In the genomic region with DNA sequence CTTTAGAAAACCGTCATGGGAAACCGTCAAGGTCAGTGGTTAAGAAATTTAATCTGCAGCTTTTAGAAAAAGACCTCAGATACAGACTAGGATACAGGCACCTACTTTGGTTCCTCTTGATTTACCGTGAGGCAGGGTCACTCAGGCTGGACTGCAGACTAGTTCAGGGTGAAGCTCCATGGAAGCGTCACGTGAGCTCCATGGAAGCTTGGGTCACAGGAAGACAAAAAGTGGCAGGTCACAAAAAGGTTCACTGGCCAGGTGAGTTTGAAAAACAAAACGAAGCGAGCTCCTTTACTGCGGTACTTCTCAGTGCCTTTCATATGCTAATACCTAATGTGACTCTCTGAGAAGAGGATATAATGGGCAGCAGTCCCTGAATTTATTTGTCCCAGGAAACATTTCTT, we compare ENCODE assay signal across 20 cellular contexts. TPM values are rescaled to one million over a fixed set of nuclear protein-coding genes. Genes with fewer than 3 reads are reported as not detected.
DNase-seq lines count a peak whose midpoint lies in the region; ATAC-seq, FAIRE-seq and TF ChIP-seq lines count a peak whose summit lies in the region.
"Had no signal": no experiment of that assay in that cellular context is flagged by ENCODE, and none has a peak within 500 bp of the region (broad histone marks: within the 10 kb centered on the region; RNA-seq: fewer than 3 reads in every experiment).

No MANE protein-coding gene starts in this region.

- peaks cover 39% of the 10 kb centered on the region for H3K4me1 Mint-ChIP-seq in activated CD8-positive, alpha-beta T cell treated with anti-CD3 and anti-CD28 coated beads, Interleukin-2, amount 10 ng/mL, durations not matched to agents 7 days and 5 days (ENCODE audit: low read depth)
- H3K4me1 Mint-ChIP-seq in activated CD8-positive, alpha-beta T cell treated with anti-CD3 and anti-CD28 coated beads for 36 hours (ENCODE audit: low read depth), result peaks cover 39% of the 10 kb centered on the region
- H3K4me1 Mint-ChIP-seq in osteocyte (ENCODE audit: unreplicated experiment), result peaks cover 40% of the 10 kb centered on the region

- no peak for TF ChIP-seq EP300 in sigmoid colon (IDR thresholded peaks at IDR 0.05)
- no peak for TF ChIP-seq EP300 in HepG2 (IDR thresholded peaks at IDR 0.05; ENCODE audit: low read depth in 2 of 2, low read length in 2 of 2)
- no peak for TF ChIP-seq EP300 in HepG2 (CRISPR knock-in tag; IDR thresholded peaks at IDR 0.05; ENCODE audit: borderline replicate concordance)

- intact Hi-C loops in activated CD8-positive, alpha-beta T cell treated with anti-CD3 and anti-CD28 coated beads for 36 hours (cut with micrococcal nuclease), result no loop called here
- intact Hi-C loops in adrenal gland (cut with DNase I), result no loop called here
- intact Hi-C loops in sigmoid colon (cut with DNase I), result no loop called here
- intact Hi-C loops in HepG2 (cut with micrococcal nuclease; ENCODE audit: unreplicated experiment), result no loop called here

- H3K9me3 ChIP-seq in adrenal gland (replicated peaks in 1 of 3), result no peaks in the 10 kb centered on the region
- H3K9me3 ChIP-seq in iPS-15b (ENCODE audit: control insufficient read depth, insufficient read depth, low read length), result no peaks in the 10 kb centered on the region
- H3K9me3 ChIP-seq in sigmoid colon, result no peaks in the 10 kb centered on the region
- no peaks in the 10 kb centered on the region for H3K9me3 ChIP-seq in HepG2 (ENCODE audit: low read length)

- no peak for FAIRE-seq in HepG2 (lab: Jason Lieb, UNC)

- peaks cover 14% of the 10 kb centered on the region for H4K20me1 ChIP-seq in HepG2 (ENCODE audit: insufficient read depth, low read length)

- H3K27me3 Mint-ChIP-seq in activated CD8-positive, alpha-beta T cell treated with anti-CD3 and anti-CD28 coated beads, Interleukin-2, amount 10 ng/mL, durations not matched to agents 7 days and 5 days (ENCODE audit: low read depth), result no peaks in the 10 kb centered on the region
- H3K27me3 Mint-ChIP-seq in activated CD8-positive, alpha-beta T cell treated with anti-CD3 and anti-CD28 coated beads for 36 hours, result no peaks in the 10 kb centered on the region
- no peaks in the 10 kb centered on the region for H3K27me3 Mint-ChIP-seq in osteocyte (ENCODE audit: unreplicated experiment)
- H3K27me3 Mint-ChIP-seq: type B pancreatic cell had no signal

- no peak for TF ChIP-seq RAD21 in HepG2 (CRISPR knock-in tag; IDR thresholded peaks at IDR 0.05)

- peaks cover 81% of the 10 kb centered on the region for H3K36me3 Mint-ChIP-seq in activated CD8-positive, alpha-beta T cell treated with anti-CD3 and anti-CD28 coated beads, Interleukin-2, amount 10 ng/mL, durations not matched to agents 7 days and 5 days (ENCODE audit: low read depth)
- peaks cover 59% of the 10 kb centered on the region for H3K36me3 Mint-ChIP-seq in activated CD8-positive, alpha-beta T cell treated with anti-CD3 and anti-CD28 coated beads for 36 hours (ENCODE audit: low read depth)
- H3K36me3 Mint-ChIP-seq in osteocyte (ENCODE audit: unreplicated experiment), result peaks cover 67% of the 10 kb centered on the region

- H3K9ac ChIP-seq in iPS-15b (ENCODE audit: low read depth, low read length) (peak overlapping the region; percentile 49), HepG2 (ENCODE audit: insufficient read depth, low read depth, low read length) (no peak overlapping the region)

- BruUV-seq in HepG2 (replicated peaks; lab: Mats Ljungman, UMichigan), result no TSS peak

- no peak overlapping the region for H3K4me2 ChIP-seq in HepG2 (ENCODE audit: low read depth, low read length)

- DNase-seq in activated CD8-positive, alpha-beta T cell treated with anti-CD3 and anti-CD28 coated beads, Interleukin-2, amount 10 ng/mL, durations not matched to agents 7 days and 5 days, result no peak
- no peak for DNase-seq in activated CD8-positive, alpha-beta T cell treated with anti-CD3 and anti-CD28 coated beads for 36 hours
- DNase-seq in adrenal gland (peak in 2 of 7 donors; percentile 30 to 38), sigmoid colon (peak; percentile 17), HepG2 (ENCODE audit: low spot score) (no peak), osteocyte (ENCODE audit: extremely low spot score, unreplicated experiment) (no peak)
- DNase-seq: activated CD4-positive, alpha-beta T cell treated with anti-CD3 and anti-CD28 coated beads, Interleukin-2, amount 50 U/mL, for 4 hours; amniotic stem cell; cerebellar nuclear complex; DMS53; hypothalamus; Kasumi-1; NCI-H1105 treated with DMSO at 0.1 percent for 48 hours; stimulated activated CD4-positive, alpha-beta T cell treated with anti-CD3 and anti-CD28 coated beads, Interleukin-12 subunit alpha, Interleukin-12 subunit beta, amount 100 ng/mL, for 4 hours; stimulated activated naive CD4-positive, alpha-beta T cell; SW 1271 had no signal

- H3K27ac ChIP-seq in adrenal gland, result peak overlapping the region in 4 of 5 donors; percentile 1 to 70 (median 47)
- H3K27ac ChIP-seq in sigmoid colon, result peak overlapping the region in 1 of 4 donors; percentile 12
- H3K27ac ChIP-seq in HepG2 (ENCODE audit: extremely low read length, insufficient read depth, low read length), result no peak overlapping the region
- H3K27ac ChIP-seq: C4-2B had no signal

- CTCF ChIA-PET in activated CD8-positive, alpha-beta T cell treated with anti-CD3 and anti-CD28 coated beads, Interleukin-2, amount 10 ng/mL, durations not matched to agents 7 days and 5 days (lab: Charles Lee), result interaction anchor here (1.2 to 1.7 kb wide), 2 partner anchors 16 to 87 kb away, joined by 3 to 7 read pairs; no protein-coding TSS in a partner anchor
- CTCF ChIA-PET in activated CD8-positive, alpha-beta T cell treated with anti-CD3 and anti-CD28 coated beads for 36 hours (lab: Charles Lee), result interaction anchor here (1.0 kb wide), 1 partner anchor 19 kb away, joined by 3 read pairs; no protein-coding TSS in a partner anchor
- CTCF ChIA-PET in HepG2 (lab: Yijun Ruan, JAX; ENCODE audit: low intra/inter-chr PET ratio, low total read pairs), result no interaction called here

- H3K27me3 ChIP-seq in adrenal gland, result no peaks in the 10 kb centered on the region
- H3K27me3 ChIP-seq in iPS-15b (ENCODE audit: control insufficient read depth, insufficient read depth, low read length), result no peaks in the 10 kb centered on the region
- no peaks in the 10 kb centered on the region for H3K27me3 ChIP-seq in sigmoid colon
- H3K27me3 ChIP-seq in HepG2 (ENCODE audit: control insufficient read depth in 1 of 2, insufficient read depth in 2 of 2, low read length in 2 of 2), result no peaks in the 10 kb centered on the region

- H3K27ac Mint-ChIP-seq in activated CD8-positive, alpha-beta T cell treated with anti-CD3 and anti-CD28 coated beads, Interleukin-2, amount 10 ng/mL, durations not matched to agents 7 days and 5 days, result peak overlapping the region; percentile 60
- H3K27ac Mint-ChIP-seq in activated CD8-positive, alpha-beta T cell treated with anti-CD3 and anti-CD28 coated beads for 36 hours, result no peak overlapping the region
- no peak overlapping the region for H3K27ac Mint-ChIP-seq in osteocyte (ENCODE audit: unreplicated experiment)
- H3K27ac Mint-ChIP-seq: type B pancreatic cell had no signal

- TF ChIP-seq POLR2A in adrenal gland (IDR thresholded peaks at IDR 0.05) (no peak), sigmoid colon (IDR thresholded peaks at IDR 0.05) (no peak), HepG2 (IDR thresholded peaks at IDR 0.05; ENCODE audit: insufficient read depth in 1 of 2, low read depth in 2 of 2, low read length in 2 of 2) (no peak)

- no peaks in the 10 kb centered on the region for H3K9me3 Mint-ChIP-seq in activated CD8-positive, alpha-beta T cell treated with anti-CD3 and anti-CD28 coated beads, Interleukin-2, amount 10 ng/mL, durations not matched to agents 7 days and 5 days (ENCODE audit: insufficient read depth)
- no peaks in the 10 kb centered on the region for H3K9me3 Mint-ChIP-seq in activated CD8-positive, alpha-beta T cell treated with anti-CD3 and anti-CD28 coated beads for 36 hours
- no peaks in the 10 kb centered on the region for H3K9me3 Mint-ChIP-seq in osteocyte (ENCODE audit: unreplicated experiment)
- H3K9me3 Mint-ChIP-seq: type B pancreatic cell had no signal

- no peak overlapping the region for H3K4me3 Mint-ChIP-seq in activated CD8-positive, alpha-beta T cell treated with anti-CD3 and anti-CD28 coated beads, Interleukin-2, amount 10 ng/mL, durations not matched to agents 7 days and 5 days
- no peak overlapping the region for H3K4me3 Mint-ChIP-seq in activated CD8-positive, alpha-beta T cell treated with anti-CD3 and anti-CD28 coated beads for 36 hours
- H3K4me3 Mint-ChIP-seq in osteocyte (ENCODE audit: unreplicated experiment), result no peak overlapping the region
- H3K4me3 Mint-ChIP-seq: type B pancreatic cell had no signal

- H3K4me3 ChIP-seq in adrenal gland, result no peak overlapping the region
- no peak overlapping the region for H3K4me3 ChIP-seq in iPS-15b (ENCODE audit: low read depth, low read length)
- no peak overlapping the region for H3K4me3 ChIP-seq in sigmoid colon
- no peak overlapping the region for H3K4me3 ChIP-seq in HepG2 (replicated peaks in 1 of 3; ENCODE audit: insufficient read depth in 1 of 3, low read depth in 2 of 3, low read length in 3 of 3)

- 59 to 71% (median 62%) methylated on average over 6 to 8 of the region's 8 CpGs for WGBS in adrenal gland, 4 donors
- WGBS in sigmoid colon, 2 donors, result 89 to 94% methylated on average over 8 of the region's 8 CpGs
- 99% methylated on average over 8 of the region's 8 CpGs for WGBS in HepG2 (ENCODE audit: low lambda C conversion rate)

- no peak overlapping the region for H2AFZ ChIP-seq in HepG2 (ENCODE audit: low read length)

- in situ Hi-C loops in HepG2 (cut with HindIII; ENCODE audit: extremely low pct_ligation_motif_present, low pct_unique_long_range_greater_than_20kb), result no loop called here

- H3K4me1 ChIP-seq in adrenal gland (replicated peaks in 1 of 2) (peaks cover 17 to 30% of the 10 kb centered on the region in 2 donors), iPS-15b (ENCODE audit: control insufficient read depth, insufficient read depth, low read length) (peaks cover 44% of the 10 kb centered on the region), sigmoid colon (peaks cover 0 to 26% (median 22%) of the 10 kb centered on the region in 4 donors), HepG2 (ENCODE audit: insufficient read depth, low read length) (no peaks in the 10 kb centered on the region)

- no peak for TF ChIP-seq CTCF in activated CD8-positive, alpha-beta T cell treated with anti-CD3 and anti-CD28 coated beads for 36 hours (IDR thresholded peaks at IDR 0.05)
- TF ChIP-seq CTCF in adrenal gland (IDR thresholded peaks at IDR 0.05) (no peak), sigmoid colon (IDR thresholded peaks at IDR 0.05) (no peak), HepG2 (CRISPR knock-in tag; IDR thresholded peaks at IDR 0.05) (no peak), osteocyte (IDR thresholded peaks at IDR 0.05) (no peak)

- peaks cover 27% of the 10 kb centered on the region for H3K79me2 ChIP-seq in HepG2 (ENCODE audit: insufficient read depth, low read length)

- POLR2A ChIA-PET in activated CD8-positive, alpha-beta T cell treated with anti-CD3 and anti-CD28 coated beads, Interleukin-2, amount 10 ng/mL, durations not matched to agents 7 days and 5 days (lab: Charles Lee), result interaction anchor here (0.7 kb wide), 1 partner anchor 18 kb away, joined by 3 read pairs; no protein-coding TSS in a partner anchor
- POLR2A ChIA-PET in activated CD8-positive, alpha-beta T cell treated with anti-CD3 and anti-CD28 coated beads for 36 hours (lab: Charles Lee), result interaction anchor here (2.3 kb wide), 1 partner anchor 20 kb away, joined by 6 read pairs; no protein-coding TSS in a partner anchor
- POLR2A ChIA-PET in HepG2 (lab: Yijun Ruan, JAX), result no interaction called here

- no peak for ATAC-seq in activated CD8-positive, alpha-beta T cell treated with anti-CD3 and anti-CD28 coated beads, Interleukin-2, amount 10 ng/mL, durations not matched to agents 7 days and 5 days
- ATAC-seq in activated CD8-positive, alpha-beta T cell treated with anti-CD3 and anti-CD28 coated beads for 36 hours, result no peak
- ATAC-seq in SK-N-SH treated with all-trans-retinoic acid at 6 μM for 48 hours (no peak), HepG2 (no peak)

- H3K36me3 ChIP-seq in adrenal gland (replicated peaks in 1 of 2) (peaks cover 0 to 76% of the 10 kb centered on the region in 2 donors), iPS-15b (ENCODE audit: control insufficient read depth, insufficient read depth, low read length) (peaks cover 68% of the 10 kb centered on the region), sigmoid colon (peaks cover 36 to 93% (median 38%) of the 10 kb centered on the region in 4 donors), HepG2 (replicated peaks in 1 of 2; ENCODE audit: control insufficient read depth in 1 of 2, insufficient read depth in 2 of 2, low read length in 2 of 2) (peaks cover 49 to 96% of the 10 kb centered on the region in 2 experiments)

RNA-seq across cellular contexts. Expression of gene PRRC2B, which starts 43.0 kb away (rescaled TPM):
- 100 to 1,000 TPM; 215 to 216 TPM for total RNA-seq in activated CD8-positive, alpha-beta T cell treated with anti-CD3 and anti-CD28 coated beads, Interleukin-2, amount 10 ng/mL, durations not matched to agents 7 days and 5 days
- 100 to 1,000 TPM; 134 to 141 TPM for total RNA-seq in activated CD8-positive, alpha-beta T cell treated with anti-CD3 and anti-CD28 coated beads for 36 hours
- total RNA-seq in adrenal gland (100 to 1,000 TPM; 109 to 255 (median 161) TPM), sigmoid colon (10 to 100 TPM; 62.7 to 98.6 (median 78.9) TPM), HepG2 (2016; rRNA removed; fragmentation: Illumina TruSeq; extraction: Trizol) (37.4 TPM in 2 replicates), osteocyte (285 and 290 TPM in 2 replicates)
- polyA plus RNA-seq in adrenal gland (100 to 1,000 TPM in 1 of 3 donors, 10 to 100 TPM in 2; 56.9 to 141 (median 98.1) TPM), sigmoid colon (10 to 100 TPM; 10.8 to 85.0 (median 13.2) TPM), HepG2 (2011; rRNA removed) (18.9 and 20.8 TPM in 2 replicates)
- total RNA-seq in HepG2 (2016; cell fraction: cytosol; rRNA removed; fragmentation: Illumina TruSeq; extraction: Trizol; ENCODE audit: low read depth), result 20.7 and 24.3 TPM in 2 replicates
- total RNA-seq in HepG2 (2016; cell fraction: insoluble cytoplasmic fraction; rRNA removed; fragmentation: Illumina TruSeq; extraction: Trizol), result 27.7 and 37.0 TPM in 2 replicates
- total RNA-seq in HepG2 (2016; cell fraction: membrane; rRNA removed; fragmentation: Illumina TruSeq; extraction: Trizol), result 20.9 TPM in 2 replicates
- total RNA-seq in HepG2 (2016; cell fraction: nucleus; rRNA removed; fragmentation: Illumina TruSeq; extraction: Trizol), result 41.7 and 49.5 TPM in 2 replicates
- 11.9 and 12.5 TPM in 2 replicates for polyA plus RNA-seq in HepG2 (2011; cell fraction: cytosol; rRNA removed)
- polyA plus RNA-seq in HepG2 (2011; cell fraction: nucleus; rRNA removed), result 87.0 and 122 TPM in 2 replicates
- 55.6 and 57.4 TPM in 2 replicates for polyA plus RNA-seq in HepG2 (2012)
- 4.0 TPM in 2 replicates for polyA plus RNA-seq in HepG2 (2016; cell fraction: cytosol; fragmentation: Illumina TruSeq; extraction: Trizol; ENCODE audit: low read depth)
- 25.0 and 33.7 TPM in 2 replicates for polyA plus RNA-seq in HepG2 (2016; cell fraction: insoluble cytoplasmic fraction; fragmentation: Illumina TruSeq; extraction: Trizol; ENCODE audit: low read depth)
- polyA plus RNA-seq in HepG2 (2016; cell fraction: membrane; fragmentation: Illumina TruSeq; extraction: Trizol; ENCODE audit: low read depth), result 8.5 and 10.2 TPM in 2 replicates
- polyA plus RNA-seq in HepG2 (2016; cell fraction: nucleus; fragmentation: Illumina TruSeq; extraction: Trizol; ENCODE audit: insufficient read depth, low read depth), result 100 and 106 TPM in 2 replicates
- 72.0 and 116 TPM in 2 replicates for polyA minus RNA-seq in HepG2 (2011; rRNA and poly(A)+ RNA removed; ENCODE audit: low replicate concordance)
- 23.3 and 31.5 TPM in 2 replicates for polyA minus RNA-seq in HepG2 (2011; cell fraction: cytosol; rRNA and poly(A)+ RNA removed)
- polyA minus RNA-seq in HepG2 (2011; cell fraction: nucleus; rRNA and poly(A)+ RNA removed), result 52.6 and 56.1 TPM in 2 replicates
